ENCODE assay signal across 9 cellular contexts in the genomic region with DNA sequence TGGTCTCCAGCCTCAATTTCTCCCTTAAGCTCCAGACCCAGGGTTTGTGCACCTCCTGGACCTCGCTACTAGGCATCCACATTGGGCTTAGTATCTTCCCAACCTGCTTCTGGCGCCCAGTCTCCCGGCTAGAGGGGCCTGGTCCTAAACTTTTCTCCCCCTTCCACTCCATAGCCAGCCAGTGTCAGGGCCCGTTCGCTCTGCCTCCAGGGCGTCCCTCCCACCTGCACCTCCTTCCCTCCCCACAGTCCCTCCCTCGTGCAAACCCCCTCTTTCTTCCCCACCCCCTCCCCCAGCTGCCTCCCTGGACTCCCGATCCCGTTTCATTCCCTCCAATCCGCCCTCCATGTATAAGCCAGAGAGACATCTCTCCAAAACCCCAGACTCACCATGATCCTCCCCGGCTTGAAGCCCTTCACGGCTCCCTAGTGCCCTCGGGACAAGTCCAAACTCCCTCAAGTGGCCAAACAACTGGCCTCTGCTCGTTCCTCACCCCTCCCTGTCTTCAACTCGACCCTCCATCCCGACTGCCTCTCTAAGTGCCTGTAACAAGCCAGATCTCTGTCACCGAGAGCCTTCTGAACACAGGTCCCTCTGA. TPM values are rescaled to one million over a fixed set of nuclear protein-coding genes. Genes with fewer than 3 reads are reported as not detected.
DNase-seq lines count a peak whose midpoint lies in the region; ATAC-seq and TF ChIP-seq lines count a peak whose summit lies in the region.
"Had no signal": no experiment of that assay in that cellular context is flagged by ENCODE, and none has a peak within 500 bp of the region (broad histone marks: within the 10 kb centered on the region; RNA-seq: fewer than 3 reads in every experiment).

No MANE protein-coding gene starts in this region.

- peak overlapping the region; percentile 74 to 89 (median 84) for H3K27ac ChIP-seq in Peyer's patch
- H3K27ac ChIP-seq in mesendoderm (ENCODE audit: low read depth, low read length): no peak overlapping the region

- TF ChIP-seq POLR2A in Peyer's patch (IDR thresholded peaks at IDR 0.05): no peak

- no peak overlapping the region for H3K18ac ChIP-seq in mesendoderm (ENCODE audit: low read length)

- peaks cover 11% of the 10 kb centered on the region for H3K79me2 ChIP-seq in mesendoderm (ENCODE audit: control insufficient read depth, insufficient read depth, low read length)

- no peak overlapping the region for H2AK5ac ChIP-seq in mesendoderm (ENCODE audit: low read length)

- peak; percentile 67 for DNase-seq in activated CD8-positive, alpha-beta memory T cell treated with anti-CD3 and anti-CD28 coated beads, Interleukin-2, amount 10 ng/mL, durations not matched to agents 7 days and 5 days
- no peak for DNase-seq in activated CD8-positive, alpha-beta memory T cell treated with anti-CD3 and anti-CD28 coated beads for 24 hours
- DNase-seq in Peyer's patch (peak in 2 of 3 donors; percentile 24 to 60), mesendoderm (no peak), type B pancreatic cell (ENCODE audit: extremely low spot score, unreplicated experiment) (no peak)
- DNase-seq in effector CD4-positive, alpha-beta T cell: peak; percentile 15

- no peaks in the 10 kb centered on the region for H3K27me3 Mint-ChIP-seq in activated CD8-positive, alpha-beta memory T cell treated with anti-CD3 and anti-CD28 coated beads, Interleukin-2, amount 10 ng/mL, durations not matched to agents 7 days and 5 days
- H3K27me3 Mint-ChIP-seq in type B pancreatic cell: peaks cover 3% of the 10 kb centered on the region

- CTCF ChIA-PET in activated CD8-positive, alpha-beta memory T cell treated with anti-CD3 and anti-CD28 coated beads, Interleukin-2, amount 10 ng/mL, durations not matched to agents 7 days and 5 days (lab: Charles Lee): interaction anchor here (0.6 to 2.1 kb wide), 2 partner anchors 50 to 89 kb away, joined by 3 to 8 read pairs; a partner anchor contains a TSS

- peak overlapping the region; percentile 90 for H3K9ac ChIP-seq in mesendoderm (ENCODE audit: low read length)

- H2BK5ac ChIP-seq in mesendoderm (ENCODE audit: low read length): no peak overlapping the region

- peaks cover 4% of the 10 kb centered on the region for H3K36me3 Mint-ChIP-seq in activated CD8-positive, alpha-beta memory T cell treated with anti-CD3 and anti-CD28 coated beads, Interleukin-2, amount 10 ng/mL, durations not matched to agents 7 days and 5 days
- H3K36me3 Mint-ChIP-seq in type B pancreatic cell: peaks cover 16% of the 10 kb centered on the region

- peaks cover 13% of the 10 kb centered on the region for H3K79me1 ChIP-seq in mesendoderm (ENCODE audit: low read length)

- peak overlapping the region; percentile 92 for H3K27ac Mint-ChIP-seq in activated CD8-positive, alpha-beta memory T cell treated with anti-CD3 and anti-CD28 coated beads, Interleukin-2, amount 10 ng/mL, durations not matched to agents 7 days and 5 days
- peak overlapping the region; percentile 94 for H3K27ac Mint-ChIP-seq in type B pancreatic cell

- H3K4me3 Mint-ChIP-seq in activated CD8-positive, alpha-beta memory T cell treated with anti-CD3 and anti-CD28 coated beads, Interleukin-2, amount 10 ng/mL, durations not matched to agents 7 days and 5 days: peak overlapping the region; percentile 93
- H3K4me3 Mint-ChIP-seq in type B pancreatic cell: peak overlapping the region; percentile 96

- no peak overlapping the region for H3K4ac ChIP-seq in mesendoderm (ENCODE audit: low read depth, low read length)

- H3K4me1 Mint-ChIP-seq in activated CD8-positive, alpha-beta memory T cell treated with anti-CD3 and anti-CD28 coated beads, Interleukin-2, amount 10 ng/mL, durations not matched to agents 7 days and 5 days: peaks cover 64% of the 10 kb centered on the region
- peaks cover 44% of the 10 kb centered on the region for H3K4me1 Mint-ChIP-seq in type B pancreatic cell (ENCODE audit: unreplicated experiment)

- no peak overlapping the region for H4K5ac ChIP-seq in mesendoderm (ENCODE audit: low read length)

- H3K23ac ChIP-seq in mesendoderm (ENCODE audit: low read length): peak overlapping the region; percentile 32

- peak; percentile 0 for ATAC-seq in activated CD8-positive, alpha-beta memory T cell treated with anti-CD3 and anti-CD28 coated beads, Interleukin-2, amount 10 ng/mL, durations not matched to agents 7 days and 5 days
- ATAC-seq in HG03442 (IDR thresholded peaks at IDR 0.05; ENCODE audit: unreplicated experiment): no peak
- no peak for ATAC-seq in GM21786 (IDR thresholded peaks at IDR 0.05; ENCODE audit: unreplicated experiment)

- no CpG with 5 or more reads among the region's 17 CpGs for WGBS in mesendoderm (ENCODE audit: extremely low coverage, insufficient coverage, low lambda C conversion rate)

- no peak overlapping the region for H2BK120ac ChIP-seq in mesendoderm (ENCODE audit: low read depth, low read length)

- H3K27me3 ChIP-seq in Peyer's patch (no peaks in the 10 kb centered on the region), mesendoderm (ENCODE audit: insufficient read depth, low read length, poor library complexity) (no peaks in the 10 kb centered on the region)

- H2BK15ac ChIP-seq in mesendoderm (replicated peaks; ENCODE audit: low read depth): no peak overlapping the region

- no peaks in the 10 kb centered on the region for H3K9me3 Mint-ChIP-seq in activated CD8-positive, alpha-beta memory T cell treated with anti-CD3 and anti-CD28 coated beads, Interleukin-2, amount 10 ng/mL, durations not matched to agents 7 days and 5 days (ENCODE audit: low read depth)
- H3K9me3 Mint-ChIP-seq in type B pancreatic cell: no peaks in the 10 kb centered on the region

- peaks cover 0 to 30% (median 11%) of the 10 kb centered on the region in 4 donors for H3K4me1 ChIP-seq in Peyer's patch
- peaks cover 2% of the 10 kb centered on the region for H3K4me1 ChIP-seq in mesendoderm (ENCODE audit: control insufficient read depth, low read depth, low read length)

- H3K4me2 ChIP-seq in mesendoderm (ENCODE audit: low read length): peak overlapping the region; percentile 70

- H4K8ac ChIP-seq in mesendoderm (ENCODE audit: low read depth, low read length): no peak overlapping the region

- no peak for TF ChIP-seq CTCF in Peyer's patch (IDR thresholded peaks at IDR 0.05)
- TF ChIP-seq CTCF in type B pancreatic cell (conservative IDR thresholded peaks at IDR 0.05): no peak

- no peaks in the 10 kb centered on the region for H3K36me3 ChIP-seq in Peyer's patch
- no peaks in the 10 kb centered on the region for H3K36me3 ChIP-seq in mesendoderm (ENCODE audit: control insufficient read depth, insufficient read depth, low read length)

- peak overlapping the region; percentile 98 for H3K56ac ChIP-seq in mesendoderm (ENCODE audit: low read length)

- no peaks in the 10 kb centered on the region for H3K9me3 ChIP-seq in Peyer's patch

- H3K4me3 ChIP-seq in Peyer's patch (peak overlapping the region; percentile 56 to 83 (median 68)), mesendoderm (ENCODE audit: low read length) (peak overlapping the region; percentile 93)

RNA-seq across cellular contexts. Expression of a gene that starts 1.0 kb away (rescaled TPM):
- total RNA-seq in activated CD8-positive, alpha-beta memory T cell treated with anti-CD3 and anti-CD28 coated beads, Interleukin-2, amount 10 ng/mL, durations not matched to agents 7 days and 5 days: 10 to 100 TPM; 45.7 to 58.5 TPM
- 100 to 1,000 TPM in 2 of 4 donors, 10 to 100 TPM in 2; 69.0 to 126 (median 91.8) TPM for total RNA-seq in Peyer's patch
- 141 TPM for polyA plus RNA-seq in mesendoderm (2013, experiment 1 of 2)
- 143 TPM for polyA plus RNA-seq in mesendoderm (2013, experiment 2 of 2)
- 116 and 123 TPM in 2 replicates for total RNA-seq in type B pancreatic cell (ENCODE audit: low replicate concordance)

RNA-seq across cellular contexts. Expression of a gene that starts 5.4 kb away (rescaled TPM):
- 100 to 1,000 TPM; 472 to 473 TPM for total RNA-seq in activated CD8-positive, alpha-beta memory T cell treated with anti-CD3 and anti-CD28 coated beads, Interleukin-2, amount 10 ng/mL, durations not matched to agents 7 days and 5 days
- 100 to 1,000 TPM in 1 of 4 donors, 1 to 10 TPM in 2, not detected in 1; 3.2 to 131 (median 8.6) TPM for total RNA-seq in Peyer's patch
- 0.27 TPM for polyA plus RNA-seq in mesendoderm (2013, experiment 1 of 2)
- polyA plus RNA-seq in mesendoderm (2013, experiment 2 of 2): 0.60 TPM
- not detected in 2 replicates for total RNA-seq in type B pancreatic cell (ENCODE audit: low replicate concordance)

RNA-seq across cellular contexts. Expression of a gene that starts 20.6 kb away (rescaled TPM):
- total RNA-seq in activated CD8-positive, alpha-beta memory T cell treated with anti-CD3 and anti-CD28 coated beads, Interleukin-2, amount 10 ng/mL, durations not matched to agents 7 days and 5 days: 1 to 10 TPM; 4.5 to 8.4 TPM
- total RNA-seq in Peyer's patch: under 1 TPM in 3 of 4 donors, not detected in 1; 0.18 to 0.95 (median 0.80) TPM
- 2.3 TPM for polyA plus RNA-seq in mesendoderm (2013, experiment 1 of 2)
- polyA plus RNA-seq in mesendoderm (2013, experiment 2 of 2): 2.8 TPM
- 3.6 and 5.6 TPM in 2 replicates for total RNA-seq in type B pancreatic cell (ENCODE audit: low replicate concordance)

RNA-seq across cellular contexts. Expression of a gene that starts 45.0 kb away (rescaled TPM):
- under 1 TPM; 0.26 to 0.70 TPM for total RNA-seq in activated CD8-positive, alpha-beta memory T cell treated with anti-CD3 and anti-CD28 coated beads, Interleukin-2, amount 10 ng/mL, durations not matched to agents 7 days and 5 days
- total RNA-seq in Peyer's patch (not detected), type B pancreatic cell (ENCODE audit: low replicate concordance) (not detected in 2 replicates)
- polyA plus RNA-seq in mesendoderm (2013, experiment 1 of 2): not detected
- polyA plus RNA-seq in mesendoderm (2013, experiment 2 of 2): not detected
- total RNA-seq: dermis microvascular lymphatic vessel endothelial cell had no signal

RNA-seq across cellular contexts. Expression of a gene that starts 49.7 kb away (rescaled TPM):
- 10 to 100 TPM; 48.9 to 53.8 TPM for total RNA-seq in activated CD8-positive, alpha-beta memory T cell treated with anti-CD3 and anti-CD28 coated beads, Interleukin-2, amount 10 ng/mL, durations not matched to agents 7 days and 5 days
- total RNA-seq in Peyer's patch (10 to 100 TPM; 22.2 to 47.3 (median 37.7) TPM), type B pancreatic cell (ENCODE audit: low replicate concordance) (36.9 and 43.6 TPM in 2 replicates)
- polyA plus RNA-seq in mesendoderm (2013, experiment 1 of 2): 36.9 TPM
- polyA plus RNA-seq in mesendoderm (2013, experiment 2 of 2): 36.2 TPM

Comparison
In these comparisons a context has a peak if more than half of its experiments do, and no peak if none do; other contexts are left out.
1. DNase-seq: peak in activated CD8-positive, alpha-beta memory T cell treated with anti-CD3 and anti-CD28 coated beads, Interleukin-2, amount 10 ng/mL, durations not matched to agents 7 days and 5 days (single experiment), Peyer's patch (2 of 3) and effector CD4-positive, alpha-beta T cell (single experiment); none in activated CD8-positive, alpha-beta memory T cell treated with anti-CD3 and anti-CD28 coated beads for 24 hours (single experiment), mesendoderm (single experiment) and type B pancreatic cell (single experiment).